32 cellular contexts compared by ENCODE assay signal in the genomic region with DNA sequence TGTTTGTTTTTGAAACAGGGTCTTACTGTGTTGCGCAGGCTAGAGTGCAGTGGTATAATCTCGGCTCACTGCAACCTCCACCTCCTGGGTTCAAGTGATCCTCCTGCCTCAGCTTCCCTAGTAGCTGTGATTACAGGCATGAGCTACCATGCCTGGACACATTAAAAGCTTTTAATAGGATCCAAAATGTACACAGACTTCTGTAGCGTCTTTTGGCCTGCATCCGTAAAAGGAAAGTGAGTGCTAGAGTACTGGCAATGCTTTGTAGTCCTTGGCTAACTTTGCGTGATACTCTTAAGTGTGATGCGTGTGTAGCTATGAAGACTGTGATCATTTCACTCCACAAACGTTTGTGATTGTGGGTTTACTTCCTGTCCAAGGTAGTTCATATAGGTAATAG. TPM values are rescaled to one million over a fixed set of nuclear protein-coding genes. Genes with fewer than 3 reads are reported as not detected.
DNase-seq lines count a peak whose midpoint lies in the region; ATAC-seq and TF ChIP-seq lines count a peak whose summit lies in the region.
"Had no signal": no experiment of that assay in that cellular context is flagged by ENCODE, and none has a peak within 500 bp of the region (broad histone marks: within the 10 kb centered on the region; RNA-seq: fewer than 3 reads in every experiment).

No MANE protein-coding gene starts in this region.

- peaks cover 25 to 64% (median 48%) of the 10 kb centered on the region in 4 donors for H3K4me1 Mint-ChIP-seq in CD4-positive, CD25-positive, alpha-beta regulatory T cell

- H2AK5ac ChIP-seq in IMR-90 (ENCODE audit: low read depth, low read length): no peak overlapping the region

- CTCF ChIA-PET in IMR-90 (lab: Yijun Ruan, JAX): no interaction called here

- H2BK120ac ChIP-seq in IMR-90 (ENCODE audit: low read depth, low read length): no peak overlapping the region

- intact Hi-C loops in IMR-90 (cut with micrococcal nuclease) (no loop called here), sciatic nerve (cut with DNase I) (no loop called here), ascending aorta (cut with DNase I) (no loop called here), ovary (cut with DNase I) (no loop called here)

- no peak overlapping the region for H3K27ac ChIP-seq in CD4-positive, CD25-positive, alpha-beta regulatory T cell (ENCODE audit: insufficient read depth, low read length, poor library complexity, severe bottlenecking)
- H3K27ac ChIP-seq in IMR-90 (ENCODE audit: insufficient read depth, low read length) (peak overlapping the region; percentile 49; the same call in 1 of the 2 replicates), ascending aorta (no peak overlapping the region), ovary (no peak overlapping the region)
- H3K27ac ChIP-seq: BLaER1, HL-60, PC-9, thyroid gland had no signal

- H3K27ac Mint-ChIP-seq in CD4-positive, CD25-positive, alpha-beta regulatory T cell: no peak overlapping the region
- H3K27ac Mint-ChIP-seq: activated CD8-positive, alpha-beta T cell treated with anti-CD3 and anti-CD28 coated beads, Interleukin-2, amount 10 ng/mL, durations not matched to agents 7 days and 5 days; activated naive CD4-positive, alpha-beta T cell treated with anti-CD3 and anti-CD28 coated beads, Interleukin-2, amount 50 U/mL, for 72 hours; activated T-helper 2 cell treated with anti-CD3 and anti-CD28 coated beads, Interferon-gamma antibody, Interleukin-2, Interleukin-4, amounts not matched to agents 10 μg/mL and 5 μg/mL and 100 μg/mL, durations not matched to agents 14 hours and 24 hours and 36 hours; stimulated activated naive CD8-positive, alpha-beta T cell treated with anti-CD3 and anti-CD28 coated beads, Interleukin-15, Interleukin-2, amounts not matched to agents 100 ng/mL and 50 ng/mL, for 24 hours had no signal

- H4K20me1 ChIP-seq in IMR-90 (ENCODE audit: insufficient read depth, low read length): peaks cover 72% of the 10 kb centered on the region

- H3K4me3 Mint-ChIP-seq in CD4-positive, CD25-positive, alpha-beta regulatory T cell: peak overlapping the region in 1 of 4 donors; percentile 9
- H3K4me3 Mint-ChIP-seq: activated CD8-positive, alpha-beta T cell treated with anti-CD3 and anti-CD28 coated beads, Interleukin-2, amount 10 ng/mL, durations not matched to agents 7 days and 5 days; H9; naive B cell; stimulated activated naive CD8-positive, alpha-beta T cell treated with anti-CD3 and anti-CD28 coated beads, Interleukin-15, Interleukin-2, amounts not matched to agents 100 ng/mL and 50 ng/mL, for 24 hours had no signal

- no peak for TF ChIP-seq RAD21 in IMR-90 (IDR thresholded peaks at IDR 0.05; ENCODE audit: low read length)

- no peak overlapping the region; the same call in 1 of the 2 replicates for H3K56ac ChIP-seq in IMR-90 (ENCODE audit: extremely low read depth, insufficient read depth, low read length)

- no peaks in the 10 kb centered on the region for H3K9me3 ChIP-seq in CD4-positive, CD25-positive, alpha-beta regulatory T cell (ENCODE audit: control insufficient read depth in 2 of 2, low read length in 2 of 2)
- H3K9me3 ChIP-seq in IMR-90 (ENCODE audit: control insufficient read depth, insufficient read depth, low read length) (no peaks in the 10 kb centered on the region), ascending aorta (no peaks in the 10 kb centered on the region), ovary (no peaks in the 10 kb centered on the region)
- H3K9me3 ChIP-seq: BLaER1, thyroid gland, vagina had no signal

- dilution Hi-C loops in IMR-90 (cut with HindIII; ENCODE audit: low sequenced_read_pairs, unreplicated experiment): no loop called here

- no peaks in the 10 kb centered on the region for H3K27me3 ChIP-seq in CD4-positive, CD25-positive, alpha-beta regulatory T cell (ENCODE audit: control insufficient read depth, insufficient read depth, low read length)
- H3K27me3 ChIP-seq in IMR-90 (ENCODE audit: control insufficient read depth, insufficient read depth, low read length) (no peaks in the 10 kb centered on the region), ascending aorta (no peaks in the 10 kb centered on the region), ovary (no peaks in the 10 kb centered on the region)
- H3K27me3 ChIP-seq: BLaER1, thyroid gland, vagina had no signal

- in situ Hi-C loops in IMR-90 (cut with MboI; ENCODE audit: low sequenced_read_pairs): no loop called here

- H3K9ac ChIP-seq in IMR-90 (ENCODE audit: low read depth, low read length): no peak overlapping the region
- H3K9ac ChIP-seq: BLaER1 had no signal

- peaks cover 12% of the 10 kb centered on the region for H3K9me1 ChIP-seq in IMR-90 (ENCODE audit: insufficient read depth, low read length)

- no peak overlapping the region for H3K18ac ChIP-seq in IMR-90 (ENCODE audit: low read depth, low read length)

- no peak overlapping the region for H2AK9ac ChIP-seq in IMR-90 (replicated peaks; ENCODE audit: low read depth, low read length, poor library complexity)

- peak overlapping the region; percentile 39; the same call in 1 of the 2 replicates for H2BK20ac ChIP-seq in IMR-90 (ENCODE audit: low read depth, low read length)

- H4K8ac ChIP-seq in IMR-90 (ENCODE audit: low read depth in 2 of 2, low read length in 2 of 2): no peak overlapping the region; a peak in 1 of 4 replicates

- no TSS peak for BruUV-seq in IMR-90 (replicated peaks; lab: Mats Ljungman, UMichigan)

- H3K36me3 ChIP-seq in CD4-positive, CD25-positive, alpha-beta regulatory T cell (ENCODE audit: control insufficient read depth, insufficient read depth, low read length): peaks cover 3% of the 10 kb centered on the region
- H3K36me3 ChIP-seq in IMR-90 (ENCODE audit: control insufficient read depth, insufficient read depth, low read length) (peaks cover 13% of the 10 kb centered on the region), ascending aorta (peaks cover 0 to 6% of the 10 kb centered on the region in 2 donors), ovary (no peaks in the 10 kb centered on the region)
- H3K36me3 ChIP-seq: thyroid gland, vagina had no signal

- no peak for TF ChIP-seq EP300 in ovary (IDR thresholded peaks at IDR 0.05)

- no peak for ATAC-seq in CD4-positive, CD25-positive, alpha-beta regulatory T cell (ENCODE audit: low read depth in 2 of 2)
- ATAC-seq in IMR-90 (ENCODE audit: low read depth) (peak; percentile 35; the same call in 1 of the 2 replicates), sciatic nerve (peak; percentile 60)
- ATAC-seq: activated CD8-positive, alpha-beta T cell treated with anti-CD3 and anti-CD28 coated beads, Interleukin-2, amount 10 ng/mL, durations not matched to agents 7 days and 5 days; activated naive CD4-positive, alpha-beta T cell treated with anti-CD3 and anti-CD28 coated beads, Interleukin-2, amount 50 U/mL, for 72 hours; left lobe of liver; SK-N-SH treated with all-trans-retinoic acid at 6 μM for 48 hours had no signal

- POLR2A ChIA-PET in IMR-90 (lab: Charles Lee; ENCODE audit: unreplicated experiment): no interaction called here

- H3K4me2 ChIP-seq in IMR-90 (ENCODE audit: low read depth, low read length): peak overlapping the region; percentile 15
- H3K4me2 ChIP-seq: PC-9, smooth muscle cell had no signal

- peak overlapping the region; percentile 20 for H2BK5ac ChIP-seq in IMR-90 (ENCODE audit: low read depth, low read length, poor library complexity, severe bottlenecking)

- peaks cover 17% of the 10 kb centered on the region for H3K36me3 Mint-ChIP-seq in CD4-positive, CD25-positive, alpha-beta regulatory T cell
- H3K36me3 Mint-ChIP-seq: activated naive CD4-positive, alpha-beta T cell treated with anti-CD3 and anti-CD28 coated beads, Interleukin-2, amount 50 U/mL, for 72 hours had no signal

- no peak overlapping the region for H4K91ac ChIP-seq in IMR-90 (ENCODE audit: insufficient read depth, low read depth, low read length)

- peak overlapping the region; percentile 19; the same call in 1 of the 2 replicates for H3K23ac ChIP-seq in IMR-90 (ENCODE audit: low read depth, low read length)

- 0 out of 2 replicates have a peak overlapping the region, but pooled peaks have one; percentile 0 for H3K4ac ChIP-seq in IMR-90 (ENCODE audit: low read depth, low read length)

- H3K4me1 ChIP-seq in CD4-positive, CD25-positive, alpha-beta regulatory T cell (ENCODE audit: control insufficient read depth, insufficient read depth, low read length, poor library complexity, severe bottlenecking): peaks cover 6% of the 10 kb centered on the region
- H3K4me1 ChIP-seq in IMR-90 (ENCODE audit: control insufficient read depth, insufficient read depth, low read length): peaks cover 9% of the 10 kb centered on the region
- peaks cover 0 to 16% of the 10 kb centered on the region in 2 donors for H3K4me1 ChIP-seq in ascending aorta
- peaks cover 10% of the 10 kb centered on the region for H3K4me1 ChIP-seq in ovary (ENCODE audit: insufficient read depth)

- H3K27me3 Mint-ChIP-seq in CD4-positive, CD25-positive, alpha-beta regulatory T cell: no peaks in the 10 kb centered on the region
- H3K27me3 Mint-ChIP-seq: naive B cell; stimulated activated naive CD8-positive, alpha-beta T cell treated with anti-CD3 and anti-CD28 coated beads, Interleukin-15, Interleukin-2, amounts not matched to agents 100 ng/mL and 50 ng/mL, for 24 hours had no signal

- no peak overlapping the region; the same call in 1 of the 2 replicates for H3K14ac ChIP-seq in IMR-90 (replicated peaks; ENCODE audit: low read depth, low read length)

- TF ChIP-seq CTCF in IMR-90 (conservative IDR thresholded peaks at IDR 0.05; ENCODE audit: low read depth, low read length) (no peak), ascending aorta (IDR thresholded peaks at IDR 0.05) (no peak), ovary (IDR thresholded peaks at IDR 0.05) (no peak)

- WGBS in IMR-90 (ENCODE audit: extremely low coverage in 2 of 2, insufficient read length in 1 of 2), 2 experiments: 100% methylated on average over 1 of the region's 7 CpGs; no CpG with 5 or more reads in 1 of the 2 experiments
- WGBS in ovary, 3 donors: 20 to 36% (median 31%) methylated on average over 7 of the region's 7 CpGs

- no peak overlapping the region for H2BK15ac ChIP-seq in IMR-90 (ENCODE audit: low read depth, low read length)

- H3K4me3 ChIP-seq in CD4-positive, CD25-positive, alpha-beta regulatory T cell (ENCODE audit: low read depth, low read length): peak overlapping the region; percentile 10
- H3K4me3 ChIP-seq in IMR-90 (ENCODE audit: insufficient read depth, low read depth, low read length) (no peak overlapping the region), ascending aorta (no peak overlapping the region), ovary (no peak overlapping the region)
- H3K4me3 ChIP-seq: BLaER1, PC-9, smooth muscle cell, thyroid gland, vagina had no signal

- H4K5ac ChIP-seq in IMR-90 (ENCODE audit: low read depth, low read length): no peak overlapping the region

- no peak overlapping the region for H2AFZ ChIP-seq in IMR-90 (replicated peaks; ENCODE audit: low read length, poor library complexity)
- H2AFZ ChIP-seq: PC-9 had no signal

- DNase-seq in CD4-positive, CD25-positive, alpha-beta regulatory T cell: no peak
- DNase-seq in IMR-90 (peak; percentile 50), iris pigment epithelial cell (ENCODE audit: low read depth) (peak; percentile 22), sciatic nerve (ENCODE audit: low spot score) (no peak), SW 1271 (lab: John Stamatoyannopoulos, UW) (no peak), ascending aorta (ENCODE audit: low spot score in 2 of 2) (no peak), ovary (no peak)
- DNase-seq: activated CD8-positive, alpha-beta T cell treated with anti-CD3 and anti-CD28 coated beads, Interleukin-2, amount 10 ng/mL, durations not matched to agents 7 days and 5 days; amygdala; COR-L47; DMS53; glutamatergic neuron; H9; Karpas-422; naive B cell; NCI-H1436; NCI-H2081; NCI-H526; nucleus accumbens; PC-9; stimulated activated CD4-positive, alpha-beta T cell treated with anti-CD3 and anti-CD28 coated beads, Interleukin-2, amount 100 ng/mL, for 24 hours; stimulated activated CD8-positive, alpha-beta memory T cell treated with anti-CD3 and anti-CD28 coated beads, Interleukin-4, amount 100 ng/mL, for 48 hours; thyroid gland had no signal

- no peaks in the 10 kb centered on the region for H3K9me3 Mint-ChIP-seq in CD4-positive, CD25-positive, alpha-beta regulatory T cell
- H3K9me3 Mint-ChIP-seq: activated naive CD4-positive, alpha-beta T cell treated with anti-CD3 and anti-CD28 coated beads, Interleukin-2, amount 50 U/mL, for 72 hours; activated T-helper 2 cell treated with anti-CD3 and anti-CD28 coated beads, Interferon-gamma antibody, Interleukin-2, Interleukin-4, amounts not matched to agents 10 μg/mL and 5 μg/mL and 100 μg/mL, durations not matched to agents 14 hours and 24 hours and 36 hours; H9; naive B cell; stimulated activated naive CD8-positive, alpha-beta T cell treated with anti-CD3 and anti-CD28 coated beads, Interleukin-15, Interleukin-2, amounts not matched to agents 100 ng/mL and 50 ng/mL, for 24 hours had no signal

- TF ChIP-seq POLR2A in IMR-90 (IDR thresholded peaks at IDR 0.05; ENCODE audit: low read depth, low read length): no peak
- no peak for TF ChIP-seq POLR2A in ovary (IDR thresholded peaks at IDR 0.05)

- H3K79me1 ChIP-seq in IMR-90 (ENCODE audit: low read depth in 1 of 2, low read length in 2 of 2): peaks cover 23 to 76% of the 10 kb centered on the region in 2 experiments

RNA-seq across cellular contexts. Expression of a gene that starts 13.3 kb away (rescaled TPM):
- 27.8 TPM for total RNA-seq in CD4-positive, CD25-positive, alpha-beta regulatory T cell
- polyA plus RNA-seq in CD4-positive, CD25-positive, alpha-beta regulatory T cell: 1 to 10 TPM; 6.6 to 9.4 (median 6.8) TPM
- 24.7 and 30.3 TPM in 2 replicates for total RNA-seq in IMR-90 (2012; rRNA removed)
- polyA plus RNA-seq in IMR-90 (2012; rRNA removed): 9.1 and 11.2 TPM in 2 replicates
- 3.0 and 4.6 TPM in 2 replicates for polyA plus RNA-seq in IMR-90 (2012; cell fraction: cytosol; rRNA removed)
- polyA plus RNA-seq in IMR-90 (2012; cell fraction: nucleus; rRNA removed; ENCODE audit: low replicate concordance): 2.6 and 15.3 TPM in 2 replicates
- total RNA-seq in sciatic nerve: 27.6 TPM
- total RNA-seq in ascending aorta: 24.7 TPM
- 10 to 100 TPM; 21.5 to 39.6 (median 27.5) TPM for total RNA-seq in ovary
- polyA plus RNA-seq in ovary: 10 to 100 TPM; 18.9 to 29.6 TPM

Comparison
In these comparisons a context has a peak if more than half of its experiments do, and no peak if none do; other contexts are left out.
1. ATAC-seq: peak in IMR-90 (single experiment) and sciatic nerve (single experiment); none in CD4-positive, CD25-positive, alpha-beta regulatory T cell (0 of 2).
2. DNase-seq: peak in IMR-90 (single experiment) and iris pigment epithelial cell (single experiment); none in CD4-positive, CD25-positive, alpha-beta regulatory T cell (0 of 3), sciatic nerve (single experiment), SW 1271 (0 of 2), ascending aorta (0 of 2) and ovary (0 of 5).